In genomic region chr6:87481936-87482335, GRCh38 we compare ENCODE assay signal across 16 cellular contexts.
"Had no signal": no experiment of that assay in that cellular context is flagged by ENCODE, and none has a peak within 500 bp of the region (broad histone marks: within the 10 kb centered on the region; RNA-seq: fewer than 3 reads in every experiment).

No MANE protein-coding gene starts in this region.

- H3K4me3 Mint-ChIP-seq: activated CD4-positive, alpha-beta T cell treated with anti-CD3 and anti-CD28 coated beads, Interleukin-2, amount 10 ng/mL, durations not matched to agents 24 days and 14 days; activated naive CD4-positive, alpha-beta T cell treated with anti-CD3 and anti-CD28 coated beads, Interleukin-2, amount 10 ng/mL, durations not matched to agents 7 days and 5 days; nephron; type B pancreatic cell; WTC11 had no signal

- H3K4me1 Mint-ChIP-seq: nephron had no signal

- H3K27me3 ChIP-seq: adrenal gland, gastroesophageal sphincter, right lobe of liver had no signal

- H3K4me1 ChIP-seq: gastroesophageal sphincter, psoas muscle, right lobe of liver had no signal

- H3K27ac Mint-ChIP-seq: activated CD4-positive, alpha-beta T cell treated with anti-CD3 and anti-CD28 coated beads, Interleukin-2, amount 10 ng/mL, durations not matched to agents 24 days and 14 days; activated naive CD4-positive, alpha-beta T cell treated with anti-CD3 and anti-CD28 coated beads, Interleukin-2, amount 10 ng/mL, durations not matched to agents 7 days and 5 days; activated T-helper 2 cell treated with anti-CD3 and anti-CD28 coated beads, Interferon-gamma antibody, Interleukin-2, Interleukin-4, amounts not matched to agents 10 μg/mL and 5 μg/mL and 100 μg/mL, durations not matched to agents 14 hours and 24 hours and 36 hours; nephron; type B pancreatic cell; WTC11 had no signal

- H3K27me3 Mint-ChIP-seq: activated CD4-positive, alpha-beta T cell treated with anti-CD3 and anti-CD28 coated beads, Interleukin-2, amount 10 ng/mL, durations not matched to agents 24 days and 14 days; activated naive CD4-positive, alpha-beta T cell treated with anti-CD3 and anti-CD28 coated beads, Interleukin-2, amount 10 ng/mL, durations not matched to agents 7 days and 5 days; type B pancreatic cell had no signal

- ATAC-seq: gastroesophageal sphincter, psoas muscle, WTC11 had no signal

- H3K4me3 ChIP-seq: adrenal gland, coronary artery, gastroesophageal sphincter, psoas muscle, right lobe of liver had no signal

- DNase-seq: activated CD4-positive, alpha-beta T cell treated with anti-CD3 and anti-CD28 coated beads, Interleukin-2, amount 10 ng/mL, durations not matched to agents 24 days and 14 days; activated naive CD4-positive, alpha-beta T cell treated with anti-CD3 and anti-CD28 coated beads, Interleukin-2, amount 10 ng/mL, durations not matched to agents 7 days and 5 days; adrenal gland; caudate nucleus; effector memory CD4-positive, alpha-beta T cell; mesendoderm; psoas muscle; right lobe of liver; stimulated activated CD4-positive, alpha-beta T cell treated with anti-CD3 and anti-CD28 coated beads, Interleukin-2, amount 100 ng/mL, for 24 hours; stimulated activated naive CD4-positive, alpha-beta T cell treated with Interleukin-2 at 50 U/mL for 16 hours had no signal

- H3K36me3 ChIP-seq: adrenal gland had no signal

- H3K9me3 ChIP-seq: adrenal gland, gastroesophageal sphincter, psoas muscle, right lobe of liver had no signal

- H3K27ac ChIP-seq: adrenal gland, coronary artery, gastroesophageal sphincter, psoas muscle, right lobe of liver had no signal

- H3K9me3 Mint-ChIP-seq: activated CD4-positive, alpha-beta T cell treated with anti-CD3 and anti-CD28 coated beads, Interleukin-2, amount 10 ng/mL, durations not matched to agents 24 days and 14 days; activated naive CD4-positive, alpha-beta T cell treated with anti-CD3 and anti-CD28 coated beads, Interleukin-2, amount 10 ng/mL, durations not matched to agents 7 days and 5 days; activated T-helper 2 cell treated with anti-CD3 and anti-CD28 coated beads, Interferon-gamma antibody, Interleukin-2, Interleukin-4, amounts not matched to agents 10 μg/mL and 5 μg/mL and 100 μg/mL, durations not matched to agents 14 hours and 24 hours and 36 hours; nephron had no signal
